Comparison of ENCODE assay signal across 8 cellular contexts in genomic region chr22:20885557-20886323, GRCh38. TPM values are rescaled to one million over a fixed set of nuclear protein-coding genes. Genes with fewer than 3 reads are reported as not detected.
DNase-seq lines count a peak whose midpoint lies in the region; ATAC-seq, FAIRE-seq and TF ChIP-seq lines count a peak whose summit lies in the region.

No MANE protein-coding gene starts in this region.

- WGBS in ovary, 3 donors: 41 to 43% (median 42%) methylated on average over 10 of the region's 10 CpGs

- H3K9me3 ChIP-seq in Karpas-422 (ENCODE audit: low read length): no peaks in the 10 kb centered on the region
- no peaks in the 10 kb centered on the region for H3K9me3 ChIP-seq in adipocyte (ENCODE audit: control insufficient read depth, low read length)
- no peaks in the 10 kb centered on the region for H3K9me3 ChIP-seq in ovary

- intact Hi-C loops in cardiac septum (cut with DNase I) (loop anchor here (10.0 kb wide), 1 partner anchor 219 kb away; no protein-coding TSS in a partner anchor), ovary (cut with DNase I) (loop anchor here in 1 of 4 donors (10.0 kb wide), 1 partner anchor 219 kb away; no protein-coding TSS in a partner anchor)

- no peaks in the 10 kb centered on the region for H3K4me1 ChIP-seq in Karpas-422 (ENCODE audit: low read length)
- H3K4me1 ChIP-seq in adipocyte (ENCODE audit: control insufficient read depth, insufficient read depth, low read length): peaks cover 3% of the 10 kb centered on the region
- H3K4me1 ChIP-seq in ovary (ENCODE audit: insufficient read depth): no peaks in the 10 kb centered on the region

- no peaks in the 10 kb centered on the region for H4K20me1 ChIP-seq in Karpas-422 (ENCODE audit: insufficient read depth, low read depth, low read length)

- DNase-seq in DMS53 treated with DMSO at 0.1 percent for 48 hours (lab: John Stamatoyannopoulos, UW; ENCODE audit: unreplicated experiment) (peak; percentile 27), Karpas-422 (peak; percentile 74), RPMI7951 (ENCODE audit: low read depth) (peak; percentile 88), adipocyte (ENCODE audit: low read depth) (peak; percentile 92), cardiac septum (ENCODE audit: low spot score) (peak; percentile 91), ovary (peak; percentile 55 to 84 (median 74)), urothelium cell line (ENCODE audit: low spot score) (peak; percentile 76)

- no peaks in the 10 kb centered on the region for H3K27me3 ChIP-seq in Karpas-422 (ENCODE audit: low read length)
- H3K27me3 ChIP-seq in adipocyte (replicated peaks; ENCODE audit: control insufficient read depth, insufficient read depth, low read length): no peaks in the 10 kb centered on the region
- no peaks in the 10 kb centered on the region for H3K27me3 ChIP-seq in ovary

- TF ChIP-seq CTCF in ovary (IDR thresholded peaks at IDR 0.05): peak; percentile 31 to 70 (median 57)

- H3K9me2 ChIP-seq in Karpas-422 (replicated peaks; ENCODE audit: insufficient read depth, low read length): no peaks in the 10 kb centered on the region

- no peaks in the 10 kb centered on the region for H3K79me2 ChIP-seq in Karpas-422 (ENCODE audit: low read length)

- no peak for TF ChIP-seq EP300 in ovary (IDR thresholded peaks at IDR 0.05)

- ATAC-seq in HG02885 (IDR thresholded peaks at IDR 0.05; ENCODE audit: poor library complexity, unreplicated experiment): no peak

- H2AFZ ChIP-seq in Karpas-422 (ENCODE audit: low read length): no peak overlapping the region

- no peak for TF ChIP-seq POLR2A in ovary (IDR thresholded peaks at IDR 0.05)

- no peak overlapping the region for H3K9ac ChIP-seq in Karpas-422 (ENCODE audit: low read length)
- H3K9ac ChIP-seq in adipocyte (ENCODE audit: low read length): peak overlapping the region; percentile 50

- no peak overlapping the region for H3K4me2 ChIP-seq in Karpas-422 (ENCODE audit: low read depth, low read length, poor library complexity, severe bottlenecking)

- FAIRE-seq in urothelium cell line (lab: Jason Lieb, UNC): peak; percentile 59

- H3K27ac ChIP-seq in Karpas-422 (ENCODE audit: low read length): no peak overlapping the region
- no peak overlapping the region for H3K27ac ChIP-seq in ovary

- H3K4me3 ChIP-seq in Karpas-422 (ENCODE audit: low read length): no peak overlapping the region
- H3K4me3 ChIP-seq in adipocyte (ENCODE audit: low read length): no peak overlapping the region
- H3K4me3 ChIP-seq in ovary: no peak overlapping the region

- H3K36me3 ChIP-seq in Karpas-422 (ENCODE audit: insufficient read depth, low read length) (0 out of 2 replicates have a peak, but pooled peaks cover 6% of the 10 kb centered on the region), adipocyte (ENCODE audit: control insufficient read depth, insufficient read depth, low read length, severe bottlenecking) (peaks cover 58% of the 10 kb centered on the region), ovary (no peaks in the 10 kb centered on the region)

RNA-seq across cellular contexts. Expression of gene SNAP29, which starts 26.9 kb away (rescaled TPM):
- total RNA-seq in Karpas-422 (2014; rRNA removed; shearing (Covaris generic); ENCODE audit: low replicate concordance): 10.1 and 17.4 TPM in 2 replicates
- total RNA-seq in RPMI7951 (2014; rRNA removed; shearing (Covaris generic)): 9.2 and 13.1 TPM in 2 replicates
- total RNA-seq in cardiac septum: 23.6 TPM
- total RNA-seq in ovary: 10 to 100 TPM; 12.1 to 25.1 (median 22.9) TPM
- polyA plus RNA-seq in ovary: 10 to 100 TPM; 12.0 to 58.6 TPM

RNA-seq across cellular contexts. Expression of gene PI4KA, which starts 27.1 kb away (rescaled TPM):
- total RNA-seq in Karpas-422 (2014; rRNA removed; shearing (Covaris generic); ENCODE audit: low replicate concordance): 66.1 and 80.7 TPM in 2 replicates
- 17.8 and 19.4 TPM in 2 replicates for total RNA-seq in RPMI7951 (2014; rRNA removed; shearing (Covaris generic))
- total RNA-seq in cardiac septum: 52.6 TPM
- 10 to 100 TPM; 50.0 to 97.6 (median 66.7) TPM for total RNA-seq in ovary
- 10 to 100 TPM; 30.6 to 36.9 TPM for polyA plus RNA-seq in ovary

RNA-seq across cellular contexts. Expression of gene CRKL, which starts 31.5 kb away (rescaled TPM):
- total RNA-seq in Karpas-422 (2014; rRNA removed; shearing (Covaris generic); ENCODE audit: low replicate concordance): 42.0 and 58.4 TPM in 2 replicates
- total RNA-seq in RPMI7951 (2014; rRNA removed; shearing (Covaris generic)): 26.8 and 27.8 TPM in 2 replicates
- total RNA-seq in cardiac septum: 55.5 TPM
- total RNA-seq in ovary: 10 to 100 TPM; 42.8 to 71.5 (median 58.0) TPM
- 10 to 100 TPM; 22.7 to 51.5 TPM for polyA plus RNA-seq in ovary

Comparison
In these comparisons a context has a peak if more than half of its experiments do, and no peak if none do; other contexts are left out.
1. DNase-seq: peak in every context shown above with its lines; median percentile 92 in adipocyte; 91 in cardiac septum; 88 in RPMI7951; 76 in urothelium cell line; 74 in Karpas-422; 74 in ovary; 27 in DMS53 treated with DMSO at 0.1 percent for 48 hours.